In genomic region chrX:74377282-74377681, GRCh38 we compare ENCODE assay signal across 27 cellular contexts. TPM values are rescaled to one million over a fixed set of nuclear protein-coding genes. Genes with fewer than 3 reads are reported as not detected.
"Had no signal": no experiment of that assay in that cellular context is flagged by ENCODE, and none has a peak within 500 bp of the region (broad histone marks: within the 10 kb centered on the region; RNA-seq: fewer than 3 reads in every experiment).

No MANE protein-coding gene starts in this region.

- DNase-seq: hippocampal formation; left ventricle myocardium inferior; mesendoderm; naive B cell; natural killer cell; nephron progenitor cell; occipital lobe; right lobe of liver; stimulated activated CD4-positive, alpha-beta T cell treated with anti-CD3 and anti-CD28 coated beads, Interleukin-12 subunit alpha, Interleukin-12 subunit beta, amount 100 ng/mL, for 4 hours; stimulated activated CD4-positive, alpha-beta T cell treated with anti-CD3 and anti-CD28 coated beads, Interleukin-15, amount 100 ng/mL, for 24 hours; stimulated activated CD4-positive, alpha-beta T cell treated with anti-CD3 and anti-CD28 coated beads, Interleukin-2, amount 100 ng/mL, for 24 hours; stimulated activated CD4-positive, alpha-beta T cell treated with anti-CD3 and anti-CD28 coated beads, Interleukin-4, amount 100 ng/mL, for 1 hour; stimulated activated naive CD4-positive, alpha-beta T cell; tibial artery; trophoblast cell; upper lobe of right lung; uterus had no signal

- H3K4me3 Mint-ChIP-seq: mesothelial cell of epicardium; naive B cell; natural killer cell; nephron progenitor cell; neural progenitor cell; stimulated activated naive CD8-positive, alpha-beta T cell treated with anti-CD3 and anti-CD28 coated beads, Interleukin-15, Interleukin-2, amounts not matched to agents 100 ng/mL and 50 ng/mL, for 24 hours had no signal

- H3K36me3 ChIP-seq: left ventricle myocardium inferior, neutrophil, right atrium auricular region, right lobe of liver, suprapubic skin, thoracic aorta, tibial artery, upper lobe of right lung, uterus had no signal

- H3K9ac ChIP-seq: neural progenitor cell had no signal

- H3K4me1 Mint-ChIP-seq: mesothelial cell of epicardium, naive B cell, natural killer cell, neural progenitor cell had no signal

- H3K27ac ChIP-seq: left ventricle myocardium inferior, neural progenitor cell, neutrophil, right atrium auricular region, right lobe of liver, suprapubic skin, thoracic aorta, tibial artery, upper lobe of right lung, uterus had no signal

- H3K27me3 ChIP-seq: neural progenitor cell, neutrophil, right atrium auricular region, suprapubic skin, tibial artery, upper lobe of right lung had no signal

- H3K4me2 ChIP-seq: neural progenitor cell had no signal

- ATAC-seq: natural killer cell, right lobe of liver, upper lobe of right lung had no signal

- H3K4me3 ChIP-seq: left ventricle myocardium inferior, lung, neural progenitor cell, right atrium auricular region, right lobe of liver, suprapubic skin, thoracic aorta, tibial artery, upper lobe of right lung, uterus had no signal

- H3K27ac Mint-ChIP-seq: mesothelial cell of epicardium; naive B cell; natural killer cell; nephron progenitor cell; neural progenitor cell; progenitor cell of endocrine pancreas; stimulated activated naive CD8-positive, alpha-beta T cell treated with anti-CD3 and anti-CD28 coated beads, Interleukin-15, Interleukin-2, amounts not matched to agents 100 ng/mL and 50 ng/mL, for 24 hours had no signal

- H3K9me3 ChIP-seq: left ventricle myocardium inferior, neutrophil, right atrium auricular region, right lobe of liver, suprapubic skin, thoracic aorta, tibial artery, upper lobe of right lung, uterus had no signal

- H3K9me3 Mint-ChIP-seq: natural killer cell; neural progenitor cell; stimulated activated naive CD8-positive, alpha-beta T cell treated with anti-CD3 and anti-CD28 coated beads, Interleukin-15, Interleukin-2, amounts not matched to agents 100 ng/mL and 50 ng/mL, for 24 hours had no signal

- H2AFZ ChIP-seq: neural progenitor cell had no signal

- H3K36me3 Mint-ChIP-seq: mesothelial cell of epicardium, naive B cell, natural killer cell, neural progenitor cell had no signal

- H3K27me3 Mint-ChIP-seq: progenitor cell of endocrine pancreas; stimulated activated naive CD8-positive, alpha-beta T cell treated with anti-CD3 and anti-CD28 coated beads, Interleukin-15, Interleukin-2, amounts not matched to agents 100 ng/mL and 50 ng/mL, for 24 hours had no signal

- H3K4me1 ChIP-seq: left ventricle myocardium inferior, neural progenitor cell, right atrium auricular region, right lobe of liver, suprapubic skin, tibial artery, upper lobe of right lung, uterus had no signal

RNA-seq across cellular contexts. Expression of gene SLC16A2, which starts 44.0 kb away (rescaled TPM):
- total RNA-seq: mononuclear cell, natural killer cell had no signal
